ENCODE assay signal across 21 cellular contexts in genomic region chr12:29200586-29200985, GRCh38. TPM values are rescaled to one million over a fixed set of nuclear protein-coding genes. Genes with fewer than 3 reads are reported as not detected.
A peak's percentile ranks its signal among the peaks of the same experiment; 100 is the strongest.
DNase-seq lines count a peak whose midpoint lies in the region; ATAC-seq and TF ChIP-seq lines count a peak whose summit lies in the region.
"Had no signal": no experiment of that assay in that cellular context is flagged by ENCODE, and none has a peak within 500 bp of the region (broad histone marks: within the 10 kb centered on the region; RNA-seq: fewer than 3 reads in every experiment).

No MANE protein-coding gene starts in this region.

- H3K4me1 ChIP-seq in thyroid gland = no peaks in the 10 kb centered on the region
- H3K4me1 ChIP-seq: breast epithelium, left lung, prostate gland had no signal

- H3K4me3 ChIP-seq in thyroid gland (replicated peaks in 1 of 3) = no peak overlapping the region
- H3K4me3 ChIP-seq: breast epithelium, left lung, prostate gland, SK-N-MC had no signal

- H3K27ac ChIP-seq in thyroid gland = no peak overlapping the region
- H3K27ac ChIP-seq: breast epithelium, C4-2B, left lung, prostate gland, SK-N-MC had no signal

- ATAC-seq in left colon (peak; percentile 36), left cardiac atrium (no peak), HG02981 (IDR thresholded peaks at IDR 0.05; ENCODE audit: unreplicated experiment) (no peak)
- ATAC-seq: activated CD4-positive, CD25-positive, alpha-beta regulatory T cell treated with anti-CD3 and anti-CD28 coated beads, Interleukin-2, amount 50 U/mL, for 24 hours; left lung had no signal

- 26 to 30% methylated on average over 5 of the region's 5 CpGs for WGBS in thyroid gland, 2 donors

- no peaks in the 10 kb centered on the region for H3K27me3 ChIP-seq in thyroid gland
- H3K27me3 ChIP-seq: breast epithelium, left lung had no signal

- H3K9me3 ChIP-seq in thyroid gland = no peaks in the 10 kb centered on the region
- H3K9me3 ChIP-seq: breast epithelium, left lung, prostate gland had no signal

- DNase-seq in DMS53 (lab: John Stamatoyannopoulos, UW) (peak; percentile 75), NCI-H1105 (lab: John Stamatoyannopoulos, UW) (peak; percentile 85), NCI-H69 (lab: John Stamatoyannopoulos, UW) (peak; percentile 63), left colon (no peak), left cardiac atrium (no peak), thyroid gland (no peak)
- DNase-seq: activated CD4-positive, alpha-beta T cell treated with anti-CD3 and anti-CD28 coated beads, Interleukin-2, amount 50 U/mL, for 48 hours; activated naive CD4-positive, alpha-beta T cell treated with anti-CD3 and anti-CD28 coated beads, Interleukin-2, amount 50 U/mL, for 16 hours; Calu3; IMR-90; left lung; NCI-H1694; NCI-H446 treated with DMSO at 0.1 percent for 48 hours; nucleus accumbens; stimulated activated naive CD4-positive, alpha-beta T cell had no signal

- no peak for TF ChIP-seq CTCF in thyroid gland (IDR thresholded peaks at IDR 0.05)

- intact Hi-C loops in left colon (cut with DNase I, micrococcal nuclease) (no loop called here), left cardiac atrium (cut with DNase I) (no loop called here), thyroid gland (cut with DNase I) (no loop called here)

- H3K36me3 ChIP-seq in thyroid gland = no peaks in the 10 kb centered on the region
- H3K36me3 ChIP-seq: breast epithelium, left lung, prostate gland had no signal

- TF ChIP-seq POLR2A in thyroid gland (IDR thresholded peaks at IDR 0.05) = no peak

RNA-seq across cellular contexts. Expression of gene FAR2, which starts 51.5 kb away (rescaled TPM):
- total RNA-seq in left colon (10 to 100 TPM; 72.8 to 73.2 TPM), left cardiac atrium (1 to 10 TPM; 6.2 TPM), thyroid gland (1 to 10 TPM; 3.2 to 9.1 (median 4.3) TPM)

Comparison
In these comparisons a context has a peak if more than half of its experiments do, and no peak if none do; other contexts are left out.
1. DNase-seq: peak in DMS53 (single experiment), NCI-H1105 (single experiment) and NCI-H69 (single experiment); none in left colon (0 of 2), left cardiac atrium (single experiment) and thyroid gland (0 of 2).
2. RNA of gene FAR2, which starts 51.5 kb away (total RNA-seq): 72.8 to 73.2 TPM in left colon; 6.2 TPM in left cardiac atrium and 3.2 to 9.1 TPM in thyroid gland; every median in the first group is over 4 times any median in the second.